ENCODE assay signal across 1 cellular context in the genomic region with DNA sequence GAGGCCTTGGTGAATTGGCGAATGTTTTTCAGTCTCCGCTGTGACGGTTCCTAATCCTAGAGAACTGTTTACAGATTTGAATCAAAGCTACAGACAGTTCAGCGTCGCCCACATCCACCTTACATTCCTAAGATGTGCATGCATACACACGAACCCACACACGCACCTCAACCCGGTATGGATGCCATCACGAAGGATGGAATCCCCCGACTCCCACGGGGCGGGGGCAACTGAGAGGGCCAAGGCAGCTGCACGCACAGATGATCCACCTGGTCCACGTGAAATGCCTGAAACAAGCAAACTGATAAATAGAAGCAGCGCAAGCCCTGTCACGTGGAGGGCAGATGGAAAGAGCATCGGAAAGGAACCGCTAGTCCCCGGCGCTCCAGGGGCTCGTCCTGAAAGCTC.
TF ChIP-seq lines count a peak whose summit lies in the region.

No MANE protein-coding gene starts in this region.

TF ChIP-seq in GM12878, 131 proteins besides CTCF, POLR2A, EP300 and RAD21 (continued from another document and continues in another):
- TF ChIP-seq, protein P1, sequence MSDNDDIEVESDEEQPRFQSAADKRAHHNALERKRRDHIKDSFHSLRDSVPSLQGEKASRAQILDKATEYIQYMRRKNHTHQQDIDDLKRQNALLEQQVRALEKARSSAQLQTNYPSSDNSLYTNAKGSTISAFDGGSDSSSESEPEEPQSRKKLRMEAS (IDR thresholded peaks at IDR 0.05; ENCODE audit: low read depth, low read length), result peak; percentile 88
- TF ChIP-seq, protein P2, sequence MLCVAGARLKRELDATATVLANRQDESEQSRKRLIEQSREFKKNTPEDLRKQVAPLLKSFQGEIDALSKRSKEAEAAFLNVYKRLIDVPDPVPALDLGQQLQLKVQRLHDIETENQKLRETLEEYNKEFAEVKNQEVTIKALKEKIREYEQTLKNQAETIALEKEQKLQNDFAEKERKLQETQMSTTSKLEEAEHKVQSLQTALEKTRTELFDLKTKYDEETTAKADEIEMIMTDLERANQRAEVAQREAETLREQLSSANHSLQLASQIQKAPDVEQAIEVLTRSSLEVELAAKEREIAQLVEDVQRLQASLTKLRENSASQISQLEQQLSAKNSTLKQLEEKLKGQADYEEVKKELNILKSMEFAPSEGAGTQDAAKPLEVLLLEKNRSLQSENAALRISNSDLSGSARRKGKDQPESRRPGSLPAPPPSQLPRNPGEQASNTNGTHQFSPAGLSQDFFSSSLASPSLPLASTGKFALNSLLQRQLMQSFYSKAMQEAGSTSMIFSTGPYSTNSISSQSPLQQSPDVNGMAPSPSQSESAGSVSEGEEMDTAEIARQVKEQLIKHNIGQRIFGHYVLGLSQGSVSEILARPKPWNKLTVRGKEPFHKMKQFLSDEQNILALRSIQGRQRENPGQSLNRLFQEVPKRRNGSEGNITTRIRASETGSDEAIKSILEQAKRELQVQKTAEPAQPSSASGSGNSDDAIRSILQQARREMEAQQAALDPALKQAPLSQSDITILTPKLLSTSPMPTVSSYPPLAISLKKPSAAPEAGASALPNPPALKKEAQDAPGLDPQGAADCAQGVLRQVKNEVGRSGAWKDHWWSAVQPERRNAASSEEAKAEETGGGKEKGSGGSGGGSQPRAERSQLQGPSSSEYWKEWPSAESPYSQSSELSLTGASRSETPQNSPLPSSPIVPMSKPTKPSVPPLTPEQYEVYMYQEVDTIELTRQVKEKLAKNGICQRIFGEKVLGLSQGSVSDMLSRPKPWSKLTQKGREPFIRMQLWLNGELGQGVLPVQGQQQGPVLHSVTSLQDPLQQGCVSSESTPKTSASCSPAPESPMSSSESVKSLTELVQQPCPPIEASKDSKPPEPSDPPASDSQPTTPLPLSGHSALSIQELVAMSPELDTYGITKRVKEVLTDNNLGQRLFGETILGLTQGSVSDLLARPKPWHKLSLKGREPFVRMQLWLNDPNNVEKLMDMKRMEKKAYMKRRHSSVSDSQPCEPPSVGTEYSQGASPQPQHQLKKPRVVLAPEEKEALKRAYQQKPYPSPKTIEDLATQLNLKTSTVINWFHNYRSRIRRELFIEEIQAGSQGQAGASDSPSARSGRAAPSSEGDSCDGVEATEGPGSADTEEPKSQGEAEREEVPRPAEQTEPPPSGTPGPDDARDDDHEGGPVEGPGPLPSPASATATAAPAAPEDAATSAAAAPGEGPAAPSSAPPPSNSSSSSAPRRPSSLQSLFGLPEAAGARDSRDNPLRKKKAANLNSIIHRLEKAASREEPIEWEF (IDR thresholded peaks at IDR 0.05; ENCODE audit: insufficient replicate concordance, low read depth, low read length), result no peak
- TF ChIP-seq SMC3 (IDR thresholded peaks at IDR 0.05; ENCODE audit: borderline replicate concordance, low read length) (no peak), ZNF217 (IDR thresholded peaks at IDR 0.05) (no peak), TCF7 (IDR thresholded peaks at IDR 0.05; ENCODE audit: borderline replicate concordance) (no peak), MEF2B (IDR thresholded peaks at IDR 0.05; ENCODE audit: partially characterized antibody, poor library complexity, severe bottlenecking) (peak; percentile 24), CREB1 (IDR thresholded peaks at IDR 0.05; ENCODE audit: low read depth) (peak; percentile 9; the same call in 1 of the 2 replicates), BCL11A (IDR thresholded peaks at IDR 0.05; ENCODE audit: low read depth, low read length) (peak; percentile 51; the same call in 1 of the 2 replicates), GABPA (IDR thresholded peaks at IDR 0.05; ENCODE audit: low read depth) (no peak), RUNX3 (IDR thresholded peaks at IDR 0.05; ENCODE audit: low read length) (0 out of 2 replicates have a peak, but pooled peaks have one; percentile 16), CHD2 (IDR thresholded peaks at IDR 0.05; ENCODE audit: borderline replicate concordance, low read depth, low read length) (no peak), MYC (IDR thresholded peaks at IDR 0.05; ENCODE audit: insufficient read depth, insufficient read length, insufficient replicate concordance, low read length, severe bottlenecking) (no peak), POLR2AphosphoS5 (IDR thresholded peaks at IDR 0.05; ENCODE audit: low read length) (no peak; the same call in none of the 2 replicates), RAD51 (IDR thresholded peaks at IDR 0.05) (peak; percentile 65), TAF1 (IDR thresholded peaks at IDR 0.05; ENCODE audit: borderline replicate concordance, low read depth, low read length) (peak; percentile 28; the same call in 1 of the 2 replicates), TCF12 (IDR thresholded peaks at IDR 0.05; ENCODE audit: low read depth, low read length) (peak; percentile 93), WRNIP1 (IDR thresholded peaks at IDR 0.05; ENCODE audit: borderline replicate concordance, low read depth, low read length) (no peak), NFYA (IDR thresholded peaks at IDR 0.05; ENCODE audit: borderline replicate concordance, low read depth, low read length) (no peak), IKZF2 (IDR thresholded peaks at IDR 0.05) (peak; percentile 59 to 79; a peak in 3 of 4 replicates), SUPT20H (IDR thresholded peaks at IDR 0.05; ENCODE audit: borderline replicate concordance, control insufficient read depth, low read depth, low read length) (no peak), HDAC6 (IDR thresholded peaks at IDR 0.05; ENCODE audit: unreplicated experiment) (no peak), NR2C1 (IDR thresholded peaks at IDR 0.05) (no peak), LARP7 (IDR thresholded peaks at IDR 0.05) (no peak), CHD4 (IDR thresholded peaks at IDR 0.05) (no peak), SREBF2 (IDR thresholded peaks at IDR 0.05; ENCODE audit: low read length) (no peak), CEBPB (IDR thresholded peaks at IDR 0.05; ENCODE audit: borderline replicate concordance in 1 of 2, low read depth in 2 of 2, low read length in 2 of 2) (no peak)
- TF ChIP-seq, protein P3, sequence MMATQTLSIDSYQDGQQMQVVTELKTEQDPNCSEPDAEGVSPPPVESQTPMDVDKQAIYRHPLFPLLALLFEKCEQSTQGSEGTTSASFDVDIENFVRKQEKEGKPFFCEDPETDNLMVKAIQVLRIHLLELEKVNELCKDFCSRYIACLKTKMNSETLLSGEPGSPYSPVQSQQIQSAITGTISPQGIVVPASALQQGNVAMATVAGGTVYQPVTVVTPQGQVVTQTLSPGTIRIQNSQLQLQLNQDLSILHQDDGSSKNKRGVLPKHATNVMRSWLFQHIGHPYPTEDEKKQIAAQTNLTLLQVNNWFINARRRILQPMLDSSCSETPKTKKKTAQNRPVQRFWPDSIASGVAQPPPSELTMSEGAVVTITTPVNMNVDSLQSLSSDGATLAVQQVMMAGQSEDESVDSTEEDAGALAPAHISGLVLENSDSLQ (IDR thresholded peaks at IDR 0.05), result no peak
- TF ChIP-seq, protein P4, sequence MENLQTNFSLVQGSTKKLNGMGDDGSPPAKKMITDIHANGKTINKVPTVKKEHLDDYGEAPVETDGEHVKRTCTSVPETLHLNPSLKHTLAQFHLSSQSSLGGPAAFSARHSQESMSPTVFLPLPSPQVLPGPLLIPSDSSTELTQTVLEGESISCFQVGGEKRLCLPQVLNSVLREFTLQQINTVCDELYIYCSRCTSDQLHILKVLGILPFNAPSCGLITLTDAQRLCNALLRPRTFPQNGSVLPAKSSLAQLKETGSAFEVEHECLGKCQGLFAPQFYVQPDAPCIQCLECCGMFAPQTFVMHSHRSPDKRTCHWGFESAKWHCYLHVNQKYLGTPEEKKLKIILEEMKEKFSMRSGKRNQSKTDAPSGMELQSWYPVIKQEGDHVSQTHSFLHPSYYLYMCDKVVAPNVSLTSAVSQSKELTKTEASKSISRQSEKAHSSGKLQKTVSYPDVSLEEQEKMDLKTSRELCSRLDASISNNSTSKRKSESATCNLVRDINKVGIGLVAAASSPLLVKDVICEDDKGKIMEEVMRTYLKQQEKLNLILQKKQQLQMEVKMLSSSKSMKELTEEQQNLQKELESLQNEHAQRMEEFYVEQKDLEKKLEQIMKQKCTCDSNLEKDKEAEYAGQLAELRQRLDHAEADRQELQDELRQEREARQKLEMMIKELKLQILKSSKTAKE (IDR thresholded peaks at IDR 0.05; ENCODE audit: low read depth, poor library complexity, severe bottlenecking), result no peak
- TF ChIP-seq, protein P5, sequence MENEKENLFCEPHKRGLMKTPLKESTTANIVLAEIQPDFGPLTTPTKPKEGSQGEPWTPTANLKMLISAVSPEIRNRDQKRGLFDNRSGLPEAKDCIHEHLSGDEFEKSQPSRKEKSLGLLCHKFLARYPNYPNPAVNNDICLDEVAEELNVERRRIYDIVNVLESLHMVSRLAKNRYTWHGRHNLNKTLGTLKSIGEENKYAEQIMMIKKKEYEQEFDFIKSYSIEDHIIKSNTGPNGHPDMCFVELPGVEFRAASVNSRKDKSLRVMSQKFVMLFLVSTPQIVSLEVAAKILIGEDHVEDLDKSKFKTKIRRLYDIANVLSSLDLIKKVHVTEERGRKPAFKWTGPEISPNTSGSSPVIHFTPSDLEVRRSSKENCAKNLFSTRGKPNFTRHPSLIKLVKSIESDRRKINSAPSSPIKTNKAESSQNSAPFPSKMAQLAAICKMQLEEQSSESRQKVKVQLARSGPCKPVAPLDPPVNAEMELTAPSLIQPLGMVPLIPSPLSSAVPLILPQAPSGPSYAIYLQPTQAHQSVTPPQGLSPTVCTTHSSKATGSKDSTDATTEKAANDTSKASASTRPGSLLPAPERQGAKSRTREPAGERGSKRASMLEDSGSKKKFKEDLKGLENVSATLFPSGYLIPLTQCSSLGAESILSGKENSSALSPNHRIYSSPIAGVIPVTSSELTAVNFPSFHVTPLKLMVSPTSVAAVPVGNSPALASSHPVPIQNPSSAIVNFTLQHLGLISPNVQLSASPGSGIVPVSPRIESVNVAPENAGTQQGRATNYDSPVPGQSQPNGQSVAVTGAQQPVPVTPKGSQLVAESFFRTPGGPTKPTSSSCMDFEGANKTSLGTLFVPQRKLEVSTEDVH (IDR thresholded peaks at IDR 0.05; ENCODE audit: low read depth, partially characterized antibody), result no peak
- TF ChIP-seq, protein P6, sequence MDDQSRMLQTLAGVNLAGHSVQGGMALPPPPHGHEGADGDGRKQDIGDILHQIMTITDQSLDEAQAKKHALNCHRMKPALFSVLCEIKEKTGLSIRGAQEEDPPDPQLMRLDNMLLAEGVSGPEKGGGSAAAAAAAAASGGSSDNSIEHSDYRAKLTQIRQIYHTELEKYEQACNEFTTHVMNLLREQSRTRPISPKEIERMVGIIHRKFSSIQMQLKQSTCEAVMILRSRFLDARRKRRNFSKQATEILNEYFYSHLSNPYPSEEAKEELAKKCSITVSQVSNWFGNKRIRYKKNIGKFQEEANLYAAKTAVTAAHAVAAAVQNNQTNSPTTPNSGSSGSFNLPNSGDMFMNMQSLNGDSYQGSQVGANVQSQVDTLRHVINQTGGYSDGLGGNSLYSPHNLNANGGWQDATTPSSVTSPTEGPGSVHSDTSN (IDR thresholded peaks at IDR 0.05; ENCODE audit: insufficient replicate concordance, low read depth, low read length), result no peak
- TF ChIP-seq, protein P7, sequence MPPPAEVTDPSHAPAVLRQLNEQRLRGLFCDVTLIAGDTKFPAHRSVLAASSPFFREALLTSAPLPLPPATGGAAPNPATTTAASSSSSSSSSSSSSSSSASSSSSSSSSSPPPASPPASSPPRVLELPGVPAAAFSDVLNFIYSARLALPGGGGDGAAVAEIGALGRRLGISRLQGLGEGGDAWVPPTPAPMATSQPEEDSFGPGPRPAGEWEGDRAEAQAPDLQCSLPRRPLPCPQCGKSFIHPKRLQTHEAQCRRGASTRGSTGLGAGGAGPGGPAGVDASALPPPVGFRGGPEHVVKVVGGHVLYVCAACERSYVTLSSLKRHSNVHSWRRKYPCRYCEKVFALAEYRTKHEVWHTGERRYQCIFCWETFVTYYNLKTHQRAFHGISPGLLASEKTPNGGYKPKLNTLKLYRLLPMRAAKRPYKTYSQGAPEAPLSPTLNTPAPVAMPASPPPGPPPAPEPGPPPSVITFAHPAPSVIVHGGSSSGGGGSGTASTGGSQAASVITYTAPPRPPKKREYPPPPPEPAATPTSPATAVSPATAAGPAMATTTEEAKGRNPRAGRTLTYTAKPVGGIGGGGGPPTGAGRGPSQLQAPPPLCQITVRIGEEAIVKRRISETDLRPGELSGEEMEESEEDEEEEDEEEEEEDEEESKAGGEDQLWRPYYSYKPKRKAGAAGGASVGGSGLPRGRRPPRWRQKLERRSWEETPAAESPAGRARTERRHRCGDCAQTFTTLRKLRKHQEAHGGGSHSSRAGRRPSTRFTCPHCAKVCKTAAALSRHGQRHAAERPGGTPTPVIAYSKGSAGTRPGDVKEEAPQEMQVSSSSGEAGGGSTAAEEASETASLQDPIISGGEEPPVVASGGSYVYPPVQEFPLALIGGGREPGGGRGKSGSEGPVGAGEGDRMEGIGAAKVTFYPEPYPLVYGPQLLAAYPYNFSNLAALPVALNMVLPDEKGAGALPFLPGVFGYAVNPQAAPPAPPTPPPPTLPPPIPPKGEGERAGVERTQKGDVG (CRISPR knock-in tag; IDR thresholded peaks at IDR 0.05), result no peak
- TF ChIP-seq, protein P8, sequence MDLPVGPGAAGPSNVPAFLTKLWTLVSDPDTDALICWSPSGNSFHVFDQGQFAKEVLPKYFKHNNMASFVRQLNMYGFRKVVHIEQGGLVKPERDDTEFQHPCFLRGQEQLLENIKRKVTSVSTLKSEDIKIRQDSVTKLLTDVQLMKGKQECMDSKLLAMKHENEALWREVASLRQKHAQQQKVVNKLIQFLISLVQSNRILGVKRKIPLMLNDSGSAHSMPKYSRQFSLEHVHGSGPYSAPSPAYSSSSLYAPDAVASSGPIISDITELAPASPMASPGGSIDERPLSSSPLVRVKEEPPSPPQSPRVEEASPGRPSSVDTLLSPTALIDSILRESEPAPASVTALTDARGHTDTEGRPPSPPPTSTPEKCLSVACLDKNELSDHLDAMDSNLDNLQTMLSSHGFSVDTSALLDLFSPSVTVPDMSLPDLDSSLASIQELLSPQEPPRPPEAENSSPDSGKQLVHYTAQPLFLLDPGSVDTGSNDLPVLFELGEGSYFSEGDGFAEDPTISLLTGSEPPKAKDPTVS (IDR thresholded peaks at IDR 0.05; ENCODE audit: low read depth, low read length), result no peak
- TF ChIP-seq, protein P9, sequence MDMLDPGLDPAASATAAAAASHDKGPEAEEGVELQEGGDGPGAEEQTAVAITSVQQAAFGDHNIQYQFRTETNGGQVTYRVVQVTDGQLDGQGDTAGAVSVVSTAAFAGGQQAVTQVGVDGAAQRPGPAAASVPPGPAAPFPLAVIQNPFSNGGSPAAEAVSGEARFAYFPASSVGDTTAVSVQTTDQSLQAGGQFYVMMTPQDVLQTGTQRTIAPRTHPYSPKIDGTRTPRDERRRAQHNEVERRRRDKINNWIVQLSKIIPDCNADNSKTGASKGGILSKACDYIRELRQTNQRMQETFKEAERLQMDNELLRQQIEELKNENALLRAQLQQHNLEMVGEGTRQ (IDR thresholded peaks at IDR 0.05; ENCODE audit: borderline replicate concordance, low read depth, low read length), result peak; percentile 31; the same call in 1 of the 2 replicates
